23 cellular contexts compared by ENCODE assay signal in the genomic region with DNA sequence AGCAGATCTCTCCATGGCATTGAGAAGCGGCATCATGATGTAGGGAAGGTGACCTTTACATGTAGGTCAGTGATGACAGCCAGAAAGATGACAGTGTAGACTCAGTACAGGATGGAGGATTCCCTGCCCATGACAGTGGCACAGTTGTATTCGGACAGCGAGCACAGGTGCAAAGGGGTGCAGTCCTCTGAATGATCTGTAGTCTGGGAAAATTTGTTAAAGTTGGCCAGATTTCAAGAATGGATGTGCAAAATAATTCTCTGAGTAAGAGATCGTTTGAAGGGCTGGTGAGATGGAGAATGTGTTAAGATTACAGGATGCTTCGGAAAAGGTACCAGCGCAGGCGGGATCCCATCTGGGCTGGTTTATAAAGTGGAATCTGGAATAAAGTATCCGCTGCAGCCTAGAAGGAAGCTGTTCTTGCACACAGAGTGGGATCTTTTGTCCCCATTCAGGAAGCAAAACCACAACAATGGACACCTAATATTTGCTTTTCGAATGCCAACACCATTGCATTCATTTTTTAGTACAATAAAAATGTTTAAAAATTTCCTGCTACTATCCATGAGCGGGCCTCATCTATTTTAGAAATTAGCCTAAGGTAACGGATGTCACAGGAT.
DNase-seq lines count a peak whose midpoint lies in the region; ATAC-seq and TF ChIP-seq lines count a peak whose summit lies in the region.
"Had no signal": no experiment of that assay in that cellular context is flagged by ENCODE, and none has a peak within 500 bp of the region (broad histone marks: within the 10 kb centered on the region; RNA-seq: fewer than 3 reads in every experiment).

No MANE protein-coding gene starts in this region.

- peak overlapping the region; percentile 37 for H3K27ac Mint-ChIP-seq in activated CD4-positive, alpha-beta T cell treated with anti-CD3 and anti-CD28 coated beads, Interleukin-2, amount 10 ng/mL, durations not matched to agents 7 days and 5 days
- peak overlapping the region; percentile 32 for H3K27ac Mint-ChIP-seq in activated CD8-positive, alpha-beta T cell treated with anti-CD3 and anti-CD28 coated beads, Interleukin-2, amount 10 ng/mL, durations not matched to agents 7 days and 5 days
- H3K27ac Mint-ChIP-seq: activated CD4-positive, alpha-beta memory T cell treated with anti-CD3 and anti-CD28 coated beads, Interleukin-2, amount 10 ng/mL, durations not matched to agents 7 days and 5 days; activated naive CD8-positive, alpha-beta T cell treated with anti-CD3 and anti-CD28 coated beads, Interleukin-2, amount 10 ng/mL, durations not matched to agents 7 days and 5 days; CD14-positive monocyte; neural progenitor cell had no signal

- H3K27me3 Mint-ChIP-seq in activated CD4-positive, alpha-beta T cell treated with anti-CD3 and anti-CD28 coated beads, Interleukin-2, amount 10 ng/mL, durations not matched to agents 7 days and 5 days = no peaks in the 10 kb centered on the region
- H3K27me3 Mint-ChIP-seq in activated CD8-positive, alpha-beta T cell treated with anti-CD3 and anti-CD28 coated beads, Interleukin-2, amount 10 ng/mL, durations not matched to agents 7 days and 5 days (ENCODE audit: low read depth) = no peaks in the 10 kb centered on the region
- H3K27me3 Mint-ChIP-seq: activated CD4-positive, alpha-beta memory T cell treated with anti-CD3 and anti-CD28 coated beads, Interleukin-2, amount 10 ng/mL, durations not matched to agents 7 days and 5 days; activated naive CD8-positive, alpha-beta T cell treated with anti-CD3 and anti-CD28 coated beads, Interleukin-2, amount 10 ng/mL, durations not matched to agents 7 days and 5 days; IgD-negative memory B cell had no signal

- in situ Hi-C loops in IMR-90 (cut with MboI; ENCODE audit: low sequenced_read_pairs) = no loop called here

- no peak overlapping the region for H3K27ac ChIP-seq in IMR-90 (ENCODE audit: insufficient read depth, low read length)
- H3K27ac ChIP-seq: HL-60, lower lobe of right lung, neural progenitor cell, prostate gland, thyroid gland had no signal

- TF ChIP-seq RAD21 in IMR-90 (IDR thresholded peaks at IDR 0.05; ENCODE audit: low read length) = no peak

- H3K79me1 ChIP-seq in IMR-90 (ENCODE audit: low read depth in 1 of 2, low read length in 2 of 2) = peaks cover 34 to 74% of the 10 kb centered on the region in 2 experiments

- H2AK5ac ChIP-seq in IMR-90 (ENCODE audit: low read depth, low read length) = peak overlapping the region; percentile 77; the same call in 1 of the 2 replicates

- no peak for ATAC-seq in IMR-90 (ENCODE audit: low read depth)
- no peak for ATAC-seq in activated CD8-positive, alpha-beta T cell treated with anti-CD3 and anti-CD28 coated beads, Interleukin-2, amount 10 ng/mL, durations not matched to agents 7 days and 5 days
- ATAC-seq: lower lobe of right lung; stimulated activated naive CD8-positive, alpha-beta T cell treated with anti-CD3 and anti-CD28 coated beads, Interleukin-15, Interleukin-2, amounts not matched to agents 100 U/mL and 50 U/mL, for 24 hours had no signal

- no peak overlapping the region for H2BK15ac ChIP-seq in IMR-90 (ENCODE audit: low read depth, low read length)

- 0 out of 2 replicates have a peak overlapping the region, but pooled peaks have one; percentile 13 for H2BK20ac ChIP-seq in IMR-90 (ENCODE audit: low read depth, low read length)

- 0 out of 2 replicates have a peak overlapping the region, but pooled peaks have one; percentile 38 for H3K14ac ChIP-seq in IMR-90 (replicated peaks; ENCODE audit: low read depth, low read length)

- no peaks in the 10 kb centered on the region for H3K27me3 ChIP-seq in IMR-90 (ENCODE audit: control insufficient read depth, insufficient read depth, low read length)
- H3K27me3 ChIP-seq: neural progenitor cell, thyroid gland had no signal

- H3K56ac ChIP-seq in IMR-90 (ENCODE audit: extremely low read depth, insufficient read depth, low read length) = no peak overlapping the region

- H3K9me3 ChIP-seq in IMR-90 (ENCODE audit: control insufficient read depth, insufficient read depth, low read length) = no peaks in the 10 kb centered on the region
- H3K9me3 ChIP-seq: lower lobe of right lung, prostate gland, thyroid gland had no signal

- CTCF ChIA-PET in activated CD4-positive, alpha-beta T cell treated with anti-CD3 and anti-CD28 coated beads, Interleukin-2, amount 10 ng/mL, durations not matched to agents 7 days and 5 days (lab: Charles Lee) = no interaction called here
- CTCF ChIA-PET in IMR-90 (lab: Yijun Ruan, JAX) = no interaction called here
- CTCF ChIA-PET in activated CD8-positive, alpha-beta T cell treated with anti-CD3 and anti-CD28 coated beads, Interleukin-2, amount 10 ng/mL, durations not matched to agents 7 days and 5 days (lab: Charles Lee) = interaction anchor here (1.4 to 1.5 kb wide), 2 partner anchors 17 to 70 kb away, joined by 3 to 4 read pairs; no protein-coding TSS in a partner anchor

- no peak overlapping the region for H3K4me3 Mint-ChIP-seq in activated CD4-positive, alpha-beta T cell treated with anti-CD3 and anti-CD28 coated beads, Interleukin-2, amount 10 ng/mL, durations not matched to agents 7 days and 5 days
- H3K4me3 Mint-ChIP-seq in activated CD8-positive, alpha-beta T cell treated with anti-CD3 and anti-CD28 coated beads, Interleukin-2, amount 10 ng/mL, durations not matched to agents 7 days and 5 days = no peak overlapping the region
- H3K4me3 Mint-ChIP-seq: activated CD4-positive, alpha-beta memory T cell treated with anti-CD3 and anti-CD28 coated beads, Interleukin-2, amount 10 ng/mL, durations not matched to agents 7 days and 5 days; activated naive CD8-positive, alpha-beta T cell treated with anti-CD3 and anti-CD28 coated beads, Interleukin-2, amount 10 ng/mL, durations not matched to agents 7 days and 5 days; CD14-positive monocyte; neural progenitor cell had no signal

- no peak for TF ChIP-seq CTCF in IMR-90 (conservative IDR thresholded peaks at IDR 0.05; ENCODE audit: low read depth, low read length)

- peaks cover 31% of the 10 kb centered on the region for H3K9me1 ChIP-seq in IMR-90 (ENCODE audit: insufficient read depth, low read length)

- WGBS in IMR-90 (ENCODE audit: extremely low coverage in 2 of 2, insufficient read length in 1 of 2), 2 experiments = 91% methylated on average over 5 of the region's 11 CpGs; no CpG with 5 or more reads in 1 of the 2 experiments

- H3K18ac ChIP-seq in IMR-90 (ENCODE audit: low read depth, low read length) = no peak overlapping the region

- peaks cover 65% of the 10 kb centered on the region for H3K36me3 Mint-ChIP-seq in activated CD4-positive, alpha-beta T cell treated with anti-CD3 and anti-CD28 coated beads, Interleukin-2, amount 10 ng/mL, durations not matched to agents 7 days and 5 days (ENCODE audit: low read depth)
- H3K36me3 Mint-ChIP-seq in activated CD8-positive, alpha-beta T cell treated with anti-CD3 and anti-CD28 coated beads, Interleukin-2, amount 10 ng/mL, durations not matched to agents 7 days and 5 days (ENCODE audit: low read depth) = peaks cover 56% of the 10 kb centered on the region

- H3K4ac ChIP-seq in IMR-90 (ENCODE audit: low read depth, low read length) = 0 out of 2 replicates have a peak overlapping the region, but pooled peaks have one; percentile 13

- no peaks in the 10 kb centered on the region; the same call in 1 of the 2 replicates for H3K36me3 ChIP-seq in IMR-90 (ENCODE audit: control insufficient read depth, insufficient read depth, low read length)
- H3K36me3 ChIP-seq: lower lobe of right lung, neural progenitor cell, prostate gland, thyroid gland had no signal

- no peak overlapping the region for H2BK120ac ChIP-seq in IMR-90 (ENCODE audit: low read depth, low read length)

- intact Hi-C loops in IMR-90 (cut with micrococcal nuclease) (no loop called here), posterior cingulate gyrus (cut with DNase I) (no loop called here)

- no peak overlapping the region for H2AFZ ChIP-seq in IMR-90 (replicated peaks; ENCODE audit: low read length, poor library complexity)
- H2AFZ ChIP-seq: neural progenitor cell had no signal

- H3K4me2 ChIP-seq in IMR-90 (ENCODE audit: low read depth, low read length) = no peak overlapping the region
- H3K4me2 ChIP-seq: neural progenitor cell had no signal

- H3K9ac ChIP-seq in IMR-90 (ENCODE audit: low read depth, low read length) = no peak overlapping the region
- H3K9ac ChIP-seq: neural progenitor cell had no signal

- no peak overlapping the region for H4K5ac ChIP-seq in IMR-90 (ENCODE audit: low read depth, low read length)

- H3K4me1 ChIP-seq in IMR-90 (ENCODE audit: control insufficient read depth, insufficient read depth, low read length) = peaks cover 21% of the 10 kb centered on the region
- H3K4me1 ChIP-seq: prostate gland had no signal

- peaks cover 77% of the 10 kb centered on the region for H3K4me1 Mint-ChIP-seq in activated CD4-positive, alpha-beta T cell treated with anti-CD3 and anti-CD28 coated beads, Interleukin-2, amount 10 ng/mL, durations not matched to agents 7 days and 5 days
- H3K4me1 Mint-ChIP-seq in activated CD8-positive, alpha-beta T cell treated with anti-CD3 and anti-CD28 coated beads, Interleukin-2, amount 10 ng/mL, durations not matched to agents 7 days and 5 days (ENCODE audit: low read depth) = peaks cover 61% of the 10 kb centered on the region

- peaks cover 13% of the 10 kb centered on the region; the same call in 1 of the 2 replicates for H4K20me1 ChIP-seq in IMR-90 (ENCODE audit: insufficient read depth, low read length)

- H4K91ac ChIP-seq in IMR-90 (ENCODE audit: insufficient read depth, low read depth, low read length) = no peak overlapping the region

- dilution Hi-C loops in IMR-90 (cut with HindIII; ENCODE audit: low sequenced_read_pairs, unreplicated experiment) = no loop called here

- no peak for DNase-seq in activated CD4-positive, alpha-beta T cell treated with anti-CD3 and anti-CD28 coated beads, Interleukin-2, amount 10 ng/mL, durations not matched to agents 7 days and 5 days
- no peak for DNase-seq in activated CD4-positive, alpha-beta T cell treated with anti-CD3 and anti-CD28 coated beads for 4 hours
- DNase-seq in IMR-90 (no peak), mesenteric fat pad (ENCODE audit: low spot score) (peak; percentile 41), posterior cingulate gyrus (no peak), NCI-H187 (lab: John Stamatoyannopoulos, UW) (no peak)
- no peak for DNase-seq in activated CD8-positive, alpha-beta T cell treated with anti-CD3 and anti-CD28 coated beads, Interleukin-2, amount 10 ng/mL, durations not matched to agents 7 days and 5 days
- DNase-seq: activated CD4-positive, alpha-beta memory T cell treated with anti-CD3 and anti-CD28 coated beads, Interleukin-2, amount 10 ng/mL, durations not matched to agents 7 days and 5 days; activated naive CD8-positive, alpha-beta T cell treated with anti-CD3 and anti-CD28 coated beads, Interleukin-2, amount 10 ng/mL, durations not matched to agents 7 days and 5 days; activated T-cell treated with anti-CD3 and anti-CD28 coated beads for 4 hours; central memory CD4-positive, alpha-beta T cell; GDM1; kidney glomerular epithelial cell; lower lobe of right lung; stimulated activated CD4-positive, alpha-beta T cell treated with anti-CD3 and anti-CD28 coated beads, Interleukin-15, amount 100 ng/mL, for 24 hours; stimulated activated naive CD8-positive, alpha-beta T cell treated with anti-CD3 and anti-CD28 coated beads, Interleukin-15, Interleukin-2, amounts not matched to agents 100 U/mL and 50 U/mL, for 24 hours; T-helper 9 cell; thyroid gland had no signal

- H3K9me3 Mint-ChIP-seq in activated CD4-positive, alpha-beta T cell treated with anti-CD3 and anti-CD28 coated beads, Interleukin-2, amount 10 ng/mL, durations not matched to agents 7 days and 5 days = peaks cover 12% of the 10 kb centered on the region
- no peaks in the 10 kb centered on the region for H3K9me3 Mint-ChIP-seq in activated CD8-positive, alpha-beta T cell treated with anti-CD3 and anti-CD28 coated beads, Interleukin-2, amount 10 ng/mL, durations not matched to agents 7 days and 5 days (ENCODE audit: insufficient read depth)
- H3K9me3 Mint-ChIP-seq: activated naive CD8-positive, alpha-beta T cell treated with anti-CD3 and anti-CD28 coated beads, Interleukin-2, amount 10 ng/mL, durations not matched to agents 7 days and 5 days; CD14-positive monocyte; IgD-negative memory B cell; neural progenitor cell had no signal

- H3K4me3 ChIP-seq in IMR-90 (ENCODE audit: insufficient read depth, low read depth, low read length) = no peak overlapping the region
- H3K4me3 ChIP-seq: lower lobe of right lung, neural progenitor cell, prostate gland, thyroid gland had no signal

- no peak for TF ChIP-seq POLR2A in IMR-90 (IDR thresholded peaks at IDR 0.05; ENCODE audit: low read depth, low read length)

- H4K8ac ChIP-seq in IMR-90 (ENCODE audit: low read depth in 2 of 2, low read length in 2 of 2) = no peak overlapping the region

- POLR2A ChIA-PET in activated CD4-positive, alpha-beta T cell treated with anti-CD3 and anti-CD28 coated beads, Interleukin-2, amount 10 ng/mL, durations not matched to agents 7 days and 5 days (lab: Charles Lee) = no interaction called here
- POLR2A ChIA-PET in IMR-90 (lab: Charles Lee; ENCODE audit: unreplicated experiment) = no interaction called here
- POLR2A ChIA-PET in activated CD8-positive, alpha-beta T cell treated with anti-CD3 and anti-CD28 coated beads, Interleukin-2, amount 10 ng/mL, durations not matched to agents 7 days and 5 days (lab: Charles Lee) = no interaction called here

- H2BK5ac ChIP-seq in IMR-90 (ENCODE audit: low read depth, low read length, poor library complexity, severe bottlenecking) = no peak overlapping the region

- H2AK9ac ChIP-seq in IMR-90 (replicated peaks; ENCODE audit: low read depth, low read length, poor library complexity) = no peak overlapping the region

- H3K23ac ChIP-seq in IMR-90 (ENCODE audit: low read depth, low read length) = no peak overlapping the region

- no TSS peak for BruUV-seq in IMR-90 (replicated peaks; lab: Mats Ljungman, UMichigan)
